9 cellular contexts compared by ENCODE assay signal in genomic region chr20:5078399-5078958, GRCh38. TPM values are rescaled to one million over a fixed set of nuclear protein-coding genes. Genes with fewer than 3 reads are reported as not detected.
DNase-seq lines count a peak whose midpoint lies in the region; ATAC-seq and TF ChIP-seq lines count a peak whose summit lies in the region.
"Had no signal": no experiment of that assay in that cellular context is flagged by ENCODE, and none has a peak within 500 bp of the region (broad histone marks: within the 10 kb centered on the region; RNA-seq: fewer than 3 reads in every experiment).

No MANE protein-coding gene starts in this region.

- ATAC-seq in GM18861 (IDR thresholded peaks at IDR 0.05; ENCODE audit: unreplicated experiment): peak; percentile 96
- ATAC-seq in HG02973 (IDR thresholded peaks at IDR 0.05; ENCODE audit: unreplicated experiment): peak; percentile 82
- ATAC-seq in PC-3: peak; percentile 53
- peak; percentile 73 to 91 (median 82) for ATAC-seq in heart right ventricle

- H2AFZ ChIP-seq in PC-3 (ENCODE audit: low read length): 0 out of 2 replicates have a peak overlapping the region, but pooled peaks have one; percentile 21

- H3K27me3 ChIP-seq in PC-3 (ENCODE audit: low read length) (no peaks in the 10 kb centered on the region), heart right ventricle (no peaks in the 10 kb centered on the region), endodermal cell (ENCODE audit: control insufficient read depth, insufficient read depth, low read length, poor library complexity, severe bottlenecking) (no peaks in the 10 kb centered on the region)
- H3K27me3 ChIP-seq: cardiac muscle cell had no signal

- TF ChIP-seq CTCF in PC-3 (conservative IDR thresholded peaks at IDR 0.05; ENCODE audit: low read depth, low read length) (no peak), heart right ventricle (IDR thresholded peaks at IDR 0.05) (no peak), endodermal cell (conservative IDR thresholded peaks at IDR 0.05) (no peak)

- no peaks in the 10 kb centered on the region for H3K9me2 ChIP-seq in PC-3 (replicated peaks; ENCODE audit: low read length)

- H3K27me3 Mint-ChIP-seq in activated T-helper 1 cell treated with anti-CD3 and anti-CD28 coated beads, Interleukin-12 subunit alpha, Interleukin-12 subunit beta, Interleukin-2, Interleukin-4 antibody, amounts not matched to agents 30 ng/mL and 10 ng/mL and 1 ng/mL, durations not matched to agents 14 hours and 24 hours and 36 hours (ENCODE audit: insufficient read depth): no peaks in the 10 kb centered on the region
- no peaks in the 10 kb centered on the region for H3K27me3 Mint-ChIP-seq in endodermal cell (ENCODE audit: insufficient read depth)

- POLR2A ChIA-PET in PC-3 (lab: Charles Lee; ENCODE audit: unreplicated experiment): no interaction called here

- no peaks in the 10 kb centered on the region for H3K79me2 ChIP-seq in PC-3 (ENCODE audit: low read length)

- no peaks in the 10 kb centered on the region for H3K9me3 ChIP-seq in PC-3 (ENCODE audit: low read length)
- no peaks in the 10 kb centered on the region for H3K9me3 ChIP-seq in heart right ventricle
- no peaks in the 10 kb centered on the region for H3K9me3 ChIP-seq in endodermal cell (ENCODE audit: control insufficient read depth, low read length)

- H3K4me3 ChIP-seq in PC-3 (ENCODE audit: low read length): no peak overlapping the region
- H3K4me3 ChIP-seq in heart right ventricle: peak overlapping the region in 6 of 10 donors; percentile 30 to 44 (median 37)
- H3K4me3 ChIP-seq in endodermal cell (ENCODE audit: low read length): no peak overlapping the region
- H3K4me3 ChIP-seq: cardiac muscle cell had no signal

- H3K9me3 Mint-ChIP-seq in activated T-helper 1 cell treated with anti-CD3 and anti-CD28 coated beads, Interleukin-12 subunit alpha, Interleukin-12 subunit beta, Interleukin-2, Interleukin-4 antibody, amounts not matched to agents 30 ng/mL and 10 ng/mL and 1 ng/mL, durations not matched to agents 14 hours and 24 hours and 36 hours: no peaks in the 10 kb centered on the region
- H3K9me3 Mint-ChIP-seq in endodermal cell: no peaks in the 10 kb centered on the region

- H3F3A ChIP-seq in PC-3 (ENCODE audit: low read length, unreplicated experiment): no peaks in the 10 kb centered on the region

- no peak overlapping the region for H3K27ac ChIP-seq in PC-3 (ENCODE audit: low read length)
- peak overlapping the region in 9 of 10 donors; percentile 41 to 91 (median 63) for H3K27ac ChIP-seq in heart right ventricle
- H3K27ac ChIP-seq in endodermal cell (ENCODE audit: low read depth, low read length): no peak overlapping the region
- H3K27ac ChIP-seq: cardiac muscle cell had no signal

- H3K9ac ChIP-seq in PC-3 (ENCODE audit: low read length) (no peak overlapping the region), endodermal cell (ENCODE audit: extremely low read depth, low read length, poor library complexity, severe bottlenecking) (no peak overlapping the region)

- 52 to 64% methylated on average over 11 of the region's 11 CpGs for WGBS in heart right ventricle, 2 donors
- WGBS in endodermal cell (ENCODE audit: insufficient coverage in 1 of 2, insufficient read length in 1 of 2), 2 experiments: 86 to 87% methylated on average over 11 of the region's 11 CpGs

- H3K27ac Mint-ChIP-seq in activated T-helper 1 cell treated with anti-CD3 and anti-CD28 coated beads, Interleukin-12 subunit alpha, Interleukin-12 subunit beta, Interleukin-2, Interleukin-4 antibody, amounts not matched to agents 30 ng/mL and 10 ng/mL and 1 ng/mL, durations not matched to agents 14 hours and 24 hours and 36 hours: peak overlapping the region; percentile 89
- no peak overlapping the region for H3K27ac Mint-ChIP-seq in endodermal cell

- H3K4me1 ChIP-seq in PC-3 (ENCODE audit: insufficient read depth, low read length) (peaks cover 10% of the 10 kb centered on the region), heart right ventricle (peaks cover 0 to 66% (median 5%) of the 10 kb centered on the region in 9 donors), endodermal cell (ENCODE audit: control insufficient read depth, insufficient read depth, low read length) (no peaks in the 10 kb centered on the region)

- H3K36me3 Mint-ChIP-seq in activated T-helper 1 cell treated with anti-CD3 and anti-CD28 coated beads, Interleukin-12 subunit alpha, Interleukin-12 subunit beta, Interleukin-2, Interleukin-4 antibody, amounts not matched to agents 30 ng/mL and 10 ng/mL and 1 ng/mL, durations not matched to agents 14 hours and 24 hours and 36 hours (ENCODE audit: low read depth): peaks cover 2% of the 10 kb centered on the region
- no peaks in the 10 kb centered on the region for H3K36me3 Mint-ChIP-seq in endodermal cell (ENCODE audit: low read depth)

- H3K4me3 Mint-ChIP-seq in activated T-helper 1 cell treated with anti-CD3 and anti-CD28 coated beads, Interleukin-12 subunit alpha, Interleukin-12 subunit beta, Interleukin-2, Interleukin-4 antibody, amounts not matched to agents 30 ng/mL and 10 ng/mL and 1 ng/mL, durations not matched to agents 14 hours and 24 hours and 36 hours: peak overlapping the region; percentile 63
- H3K4me3 Mint-ChIP-seq in endodermal cell: no peak overlapping the region

- H4K20me1 ChIP-seq in PC-3 (ENCODE audit: low read length): no peaks in the 10 kb centered on the region

- no TSS peak for BruUV-seq in PC-3 (replicated peaks; lab: Mats Ljungman, UMichigan)

- H3K36me3 ChIP-seq in PC-3 (ENCODE audit: low read depth, low read length) (no peaks in the 10 kb centered on the region), heart right ventricle (no peaks in the 10 kb centered on the region), endodermal cell (ENCODE audit: control insufficient read depth, insufficient read depth, low read length) (no peaks in the 10 kb centered on the region)
- H3K36me3 ChIP-seq: cardiac muscle cell had no signal

- CTCF ChIA-PET in PC-3 (lab: Charles Lee): no interaction called here

- H3K4me2 ChIP-seq in PC-3 (ENCODE audit: low read length): no peak overlapping the region

- peak; percentile 33 for DNase-seq in PC-3
- peak; percentile 81 for DNase-seq in activated T-helper 1 cell treated with anti-CD3 and anti-CD28 coated beads, Interleukin-12 subunit alpha, Interleukin-12 subunit beta, Interleukin-2, Interleukin-4 antibody, amounts not matched to agents 30 ng/mL and 10 ng/mL and 1 ng/mL, durations not matched to agents 14 hours and 24 hours and 36 hours (ENCODE audit: low spot score)
- DNase-seq in heart right ventricle: peak; percentile 22 to 71
- DNase-seq in stimulated activated CD4-positive, alpha-beta T cell treated with anti-CD3 and anti-CD28 coated beads, Interleukin-2, amount 100 ng/mL, for 24 hours: peak; percentile 73 to 77
- no peak for DNase-seq in NCI-H1105 treated with DMSO at 0.1 percent for 48 hours (lab: John Stamatoyannopoulos, UW)
- no peak for DNase-seq in endodermal cell

- intact Hi-C loops in PC-3 (cut with micrococcal nuclease): no loop called here
- intact Hi-C loops in activated T-helper 1 cell treated with anti-CD3 and anti-CD28 coated beads, Interleukin-12 subunit alpha, Interleukin-12 subunit beta, Interleukin-2, Interleukin-4 antibody, amounts not matched to agents 30 ng/mL and 10 ng/mL and 1 ng/mL, durations not matched to agents 14 hours and 24 hours and 36 hours (cut with micrococcal nuclease): loop anchor here (1.0 to 2.0 kb wide), 6 partner anchors 9 to 264 kb away; partner anchors contain the start of genes CDS2 and SLC23A2
- intact Hi-C loops in heart right ventricle (cut with DNase I): no loop called here

- peaks cover 56% of the 10 kb centered on the region for H3K4me1 Mint-ChIP-seq in activated T-helper 1 cell treated with anti-CD3 and anti-CD28 coated beads, Interleukin-12 subunit alpha, Interleukin-12 subunit beta, Interleukin-2, Interleukin-4 antibody, amounts not matched to agents 30 ng/mL and 10 ng/mL and 1 ng/mL, durations not matched to agents 14 hours and 24 hours and 36 hours (ENCODE audit: low read depth)
- H3K4me1 Mint-ChIP-seq in endodermal cell: peaks cover 9% of the 10 kb centered on the region

RNA-seq across cellular contexts. Expression of gene TMEM230, which starts 34.4 kb away (rescaled TPM):
- total RNA-seq in PC-3 (2014; rRNA removed): 108 and 153 TPM in 2 replicates
- 80.3 and 82.1 TPM in 2 replicates for total RNA-seq in activated T-helper 1 cell treated with anti-CD3 and anti-CD28 coated beads, Interleukin-12 subunit alpha, Interleukin-12 subunit beta, Interleukin-2, Interleukin-4 antibody, amounts not matched to agents 30 ng/mL and 10 ng/mL and 1 ng/mL, durations not matched to agents 14 hours and 24 hours and 36 hours
- 10 to 100 TPM; 75.2 to 96.4 (median 82.0) TPM for total RNA-seq in heart right ventricle
- 100 to 1,000 TPM in 1 of 2 donors, 10 to 100 TPM in 1; 85.9 to 135 TPM for polyA plus RNA-seq in heart right ventricle
- 10 to 100 TPM; 80.3 to 83.3 TPM for total RNA-seq in endodermal cell
- polyA plus RNA-seq in endodermal cell (2013, experiment 1 of 2): 119 TPM
- 107 TPM for polyA plus RNA-seq in endodermal cell (2013, experiment 2 of 2)

RNA-seq across cellular contexts. Expression of gene PCNA, which starts 41.3 kb away (rescaled TPM):
- total RNA-seq in PC-3 (2014; rRNA removed) (254 and 286 TPM in 2 replicates), heart right ventricle (10 to 100 TPM; 17.9 to 37.3 (median 21.4) TPM), endodermal cell (100 to 1,000 TPM; 168 to 169 TPM)
- total RNA-seq in activated T-helper 1 cell treated with anti-CD3 and anti-CD28 coated beads, Interleukin-12 subunit alpha, Interleukin-12 subunit beta, Interleukin-2, Interleukin-4 antibody, amounts not matched to agents 30 ng/mL and 10 ng/mL and 1 ng/mL, durations not matched to agents 14 hours and 24 hours and 36 hours: 512 and 519 TPM in 2 replicates
- polyA plus RNA-seq in heart right ventricle: 10 to 100 TPM; 11.6 to 39.1 TPM
- polyA plus RNA-seq in endodermal cell (2013, experiment 1 of 2): 270 TPM
- polyA plus RNA-seq in endodermal cell (2013, experiment 2 of 2): 257 TPM

RNA-seq across cellular contexts. Expression of gene CDS2, which starts 48.3 kb away (rescaled TPM):
- total RNA-seq in PC-3 (2014; rRNA removed) (13.2 and 17.1 TPM in 2 replicates), heart right ventricle (100 to 1,000 TPM in 1 of 10 donors, 10 to 100 TPM in 9; 67.5 to 100 (median 85.7) TPM), endodermal cell (10 to 100 TPM; 66.8 to 77.1 TPM)
- 39.8 and 42.5 TPM in 2 replicates for total RNA-seq in activated T-helper 1 cell treated with anti-CD3 and anti-CD28 coated beads, Interleukin-12 subunit alpha, Interleukin-12 subunit beta, Interleukin-2, Interleukin-4 antibody, amounts not matched to agents 30 ng/mL and 10 ng/mL and 1 ng/mL, durations not matched to agents 14 hours and 24 hours and 36 hours
- polyA plus RNA-seq in heart right ventricle: 10 to 100 TPM; 16.7 to 23.1 TPM
- polyA plus RNA-seq in endodermal cell (2013, experiment 1 of 2): 33.0 TPM
- polyA plus RNA-seq in endodermal cell (2013, experiment 2 of 2): 33.7 TPM

Comparison
In these comparisons a context has a peak if more than half of its experiments do, and no peak if none do; other contexts are left out.
1. DNase-seq: peak in PC-3 (single experiment), activated T-helper 1 cell treated with anti-CD3 and anti-CD28 coated beads, Interleukin-12 subunit alpha, Interleukin-12 subunit beta, Interleukin-2, Interleukin-4 antibody, amounts not matched to agents 30 ng/mL and 10 ng/mL and 1 ng/mL, durations not matched to agents 14 hours and 24 hours and 36 hours (single experiment), heart right ventricle (2 of 2) and stimulated activated CD4-positive, alpha-beta T cell treated with anti-CD3 and anti-CD28 coated beads, Interleukin-2, amount 100 ng/mL, for 24 hours (2 of 2); none in NCI-H1105 treated with DMSO at 0.1 percent for 48 hours (single experiment) and endodermal cell (single experiment).
2. H3K27ac ChIP-seq: peak in heart right ventricle (9 of 10); none in PC-3 (single experiment) and endodermal cell (single experiment).
3. H3K4me3 ChIP-seq: peak in heart right ventricle (6 of 10); none in PC-3 (single experiment) and endodermal cell (single experiment).
4. Peak in every context shown above with its lines, with median percentiles within 50 percentile points of each other: ATAC-seq.